ENCODE assay signal across 7 cellular contexts in genomic region chr11:16612801-16613400, GRCh38.
DNase-seq lines count a peak whose midpoint lies in the region; TF ChIP-seq lines count a peak whose summit lies in the region.

No MANE protein-coding gene starts in this region.

- no peaks in the 10 kb centered on the region for H3K79me2 ChIP-seq in SK-N-SH (ENCODE audit: insufficient read depth)

- H3K27ac ChIP-seq in SK-N-SH (ENCODE audit: low read depth in 2 of 2, low read length in 1 of 2) (peak overlapping the region in 1 of 2 experiments; percentile 69; a peak in 1 of 4 replicates), adrenal gland (peak overlapping the region in 1 of 5 donors; percentile 63)

- WGBS in SK-N-SH (ENCODE audit: low lambda C conversion rate): under 1% methylated on average over 19 of the region's 19 CpGs
- WGBS in adrenal gland, 4 donors: 2 to 4% (median 4%) methylated on average over 18 to 19 of the region's 19 CpGs

- H2AFZ ChIP-seq in SK-N-SH (ENCODE audit: low read depth): peak overlapping the region; percentile 73

- H3K4me1 ChIP-seq in SK-N-SH (ENCODE audit: control insufficient read depth in 1 of 2, insufficient read depth in 2 of 2, low read depth in 1 of 2, low read length in 1 of 2) (peaks cover 0 to 21% of the 10 kb centered on the region in 2 experiments; a peak in 2 of 4 replicates), adrenal gland (replicated peaks in 1 of 2) (peaks cover 4 to 13% of the 10 kb centered on the region in 2 donors)

- H3K4me2 ChIP-seq in SK-N-SH: peak overlapping the region; percentile 97

- no peaks in the 10 kb centered on the region for H3K36me3 ChIP-seq in H7 (replicated peaks; ENCODE audit: control insufficient read depth, insufficient read depth, low read length)
- no peaks in the 10 kb centered on the region for H3K36me3 ChIP-seq in SK-N-SH (replicated peaks in 1 of 2; ENCODE audit: control insufficient read depth in 1 of 2, insufficient read depth in 2 of 2, low read length in 1 of 2)
- no peaks in the 10 kb centered on the region for H3K36me3 ChIP-seq in adrenal gland (replicated peaks in 1 of 2)

- no peak overlapping the region for H3K4me3 ChIP-seq in H7 (ENCODE audit: insufficient read depth, low read depth, low read length)
- peak overlapping the region; percentile 54 to 62 for H3K4me3 ChIP-seq in SK-N-SH (ENCODE audit: low read depth in 2 of 2, low read length in 1 of 2)
- peak overlapping the region; percentile 60 for H3K4me3 ChIP-seq in retinal pigment epithelial cell (ENCODE audit: low read length)
- H3K4me3 ChIP-seq in adrenal gland: peak overlapping the region in 1 of 4 donors; percentile 56

- no peaks in the 10 kb centered on the region for H4K20me1 ChIP-seq in SK-N-SH (ENCODE audit: insufficient read depth)

- no peak overlapping the region for H3K9ac ChIP-seq in SK-N-SH

- peak; percentile 47 for DNase-seq in H7
- DNase-seq in SK-N-SH: peak; percentile 60
- DNase-seq in globus pallidus (ENCODE audit: low spot score): peak; percentile 24
- no peak for DNase-seq in retinal pigment epithelial cell (ENCODE audit: low read depth)
- no peak for DNase-seq in KBM-7
- no peak for DNase-seq in adrenal gland
- no peak for DNase-seq in DMS114 treated with DMSO at 0.1 percent for 48 hours (lab: John Stamatoyannopoulos, UW; ENCODE audit: unreplicated experiment)

- no peak for TF ChIP-seq CTCF in SK-N-SH (IDR thresholded peaks at IDR 0.05)
- no peak for TF ChIP-seq CTCF in retinal pigment epithelial cell (conservative IDR thresholded peaks at IDR 0.05; ENCODE audit: low read depth, low read length)
- TF ChIP-seq CTCF in adrenal gland (IDR thresholded peaks at IDR 0.05): no peak

- intact Hi-C loops in adrenal gland (cut with DNase I): loop anchor here in 1 of 2 donors (5.0 kb wide), 1 partner anchor 671 kb away; no protein-coding TSS in a partner anchor

- H3K9me2 ChIP-seq in SK-N-SH: no peaks in the 10 kb centered on the region

- H3K9me3 ChIP-seq in SK-N-SH: no peaks in the 10 kb centered on the region
- H3K9me3 ChIP-seq in adrenal gland (replicated peaks in 1 of 3): no peaks in the 10 kb centered on the region

- in situ Hi-C loops in KBM-7 (cut with MboI; ENCODE audit: low pct_unique_long_range_greater_than_20kb, low sequenced_read_pairs): no loop called here

- CTCF ChIA-PET in SK-N-SH (lab: Yijun Ruan, JAX): interaction anchor here (0.6 to 4.7 kb wide), 45 partner anchors 8 to 1513 kb away, joined by 3 to 40 read pairs (median 4); no protein-coding TSS in a partner anchor

- TF ChIP-seq POLR2A in adrenal gland (IDR thresholded peaks at IDR 0.05): no peak

- no peaks in the 10 kb centered on the region for H3F3A ChIP-seq in SK-N-SH (replicated peaks; ENCODE audit: insufficient read depth)

- POLR2A ChIA-PET in SK-N-SH (lab: Yijun Ruan, JAX): interaction anchor here (0.9 to 2.0 kb wide), 5 partner anchors 727 to 1336 kb away, joined by 3 to 12 read pairs (median 4); no protein-coding TSS in a partner anchor

- no peak for TF ChIP-seq EP300 in SK-N-SH (IDR thresholded peaks at IDR 0.05; ENCODE audit: borderline replicate concordance in 1 of 2, low read depth in 1 of 2, low read length in 1 of 2)

- H3K27me3 ChIP-seq in H7 (ENCODE audit: control insufficient read depth, insufficient read depth, low read length) (peaks cover 88% of the 10 kb centered on the region), SK-N-SH (ENCODE audit: insufficient read depth) (peaks cover 38% of the 10 kb centered on the region), adrenal gland (peaks cover 23% of the 10 kb centered on the region)

- TF ChIP-seq RAD21 in SK-N-SH (IDR thresholded peaks at IDR 0.05; ENCODE audit: low read length): no peak

TF ChIP-seq in SK-N-SH, 30 proteins besides CTCF, POLR2A, EP300 and RAD21:
- TF ChIP-seq CHD2 (IDR thresholded peaks at IDR 0.05; ENCODE audit: low read length, partially characterized antibody) (no peak), RXRA (IDR thresholded peaks at IDR 0.05; ENCODE audit: borderline replicate concordance, low read depth) (no peak), FOXM1 (IDR thresholded peaks at IDR 0.05; ENCODE audit: low read depth) (no peak), TCF12 (IDR thresholded peaks at IDR 0.05) (no peak)

Comparison
In these comparisons a context has a peak if more than half of its experiments do, and no peak if none do; other contexts are left out.
1. DNase-seq: peak in H7 (single experiment), SK-N-SH (single experiment) and globus pallidus (single experiment); none in retinal pigment epithelial cell (single experiment), KBM-7 (single experiment), adrenal gland (0 of 7) and DMS114 treated with DMSO at 0.1 percent for 48 hours (single experiment).